8 cellular contexts compared by ENCODE assay signal in the genomic region with DNA sequence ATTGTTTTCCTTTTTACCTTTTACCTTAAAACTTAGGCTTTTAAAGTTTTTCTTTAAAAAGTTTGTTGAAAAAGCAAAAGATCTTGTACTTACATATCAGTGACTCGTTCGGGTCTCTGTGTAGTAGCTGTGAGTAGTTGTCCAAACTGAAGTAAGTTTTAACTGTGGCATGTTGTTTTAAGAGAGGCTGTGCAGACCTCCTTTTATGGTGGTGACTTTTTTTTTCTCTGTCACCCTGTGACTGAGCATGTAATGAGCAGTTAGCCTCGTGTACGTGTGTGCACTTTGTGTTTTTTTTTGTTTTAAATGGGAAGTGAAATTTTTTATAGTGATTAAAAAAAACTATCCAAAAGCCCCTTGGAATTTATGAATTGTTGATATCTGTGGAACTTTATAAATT. TPM values are rescaled to one million over a fixed set of nuclear protein-coding genes. Genes with fewer than 3 reads are reported as not detected.
DNase-seq lines count a peak whose midpoint lies in the region; ATAC-seq and TF ChIP-seq lines count a peak whose summit lies in the region.

GPR183 (minus strand) TSS at position 153 of the 400 bp plus-strand sequence. CDS start 11,254 bp downstream, outside the sequence.

- peak; percentile 45 for ATAC-seq in activated CD4-positive, alpha-beta T cell treated with anti-CD3 and anti-CD28 coated beads for 36 hours
- ATAC-seq in HG02938 (IDR thresholded peaks at IDR 0.05; ENCODE audit: unreplicated experiment): peak; percentile 65

- H3K36me3 ChIP-seq in esophagus squamous epithelium: peaks cover 0 to 25% (median 0%) of the 10 kb centered on the region in 3 donors

- H3K4me3 Mint-ChIP-seq in activated CD4-positive, alpha-beta T cell treated with anti-CD3 and anti-CD28 coated beads for 36 hours: peak within 1 kb of the TSS; percentile 85

- peaks cover 10 to 51% (median 13%) of the 10 kb centered on the region in 3 donors for H3K4me1 ChIP-seq in esophagus squamous epithelium

- H3K27me3 Mint-ChIP-seq in activated CD4-positive, alpha-beta T cell treated with anti-CD3 and anti-CD28 coated beads for 36 hours: no peaks in the 10 kb centered on the region

- DNase-seq in activated CD4-positive, alpha-beta T cell treated with anti-CD3 and anti-CD28 coated beads for 36 hours: peak; percentile 36
- no peak for DNase-seq in activated CD4-positive, alpha-beta T cell treated with anti-CD3 and anti-CD28 coated beads, Interleukin-2, amount 50 U/mL, for 4 hours
- DNase-seq in RPMI7951 (ENCODE audit: low read depth): peak; percentile 67
- no peak for DNase-seq in esophagus squamous epithelium (lab: John Stamatoyannopoulos, UW)
- peak; percentile 73 for DNase-seq in renal cortical epithelial cell (ENCODE audit: low read depth)
- DNase-seq in NK-92 treated with Interleukin-12 subunit alpha and Interleukin-12 subunit beta, amount 100 ng/mL, for 24 hours (lab: John Stamatoyannopoulos, UW): no peak
- DNase-seq in NCI-H748 (lab: John Stamatoyannopoulos, UW; ENCODE audit: unreplicated experiment): no peak

- POLR2A ChIA-PET in activated CD4-positive, alpha-beta T cell treated with anti-CD3 and anti-CD28 coated beads for 36 hours (lab: Charles Lee): interaction anchor here (0.7 to 4.6 kb wide), 8 partner anchors 9 to 127 kb away, joined by 3 to 28 read pairs (median 16); no protein-coding TSS in a partner anchor

- 52 to 58% methylated on average over 4 of the region's 4 CpGs for WGBS in esophagus squamous epithelium, 2 donors

- no peaks in the 10 kb centered on the region for H3K9me3 ChIP-seq in esophagus squamous epithelium

- H3K27ac ChIP-seq in esophagus squamous epithelium: peak within 1 kb of the TSS; percentile 55 to 88 (median 76)

- TF ChIP-seq CTCF in esophagus squamous epithelium (IDR thresholded peaks at IDR 0.05): no peak

- no peaks in the 10 kb centered on the region for H3K27me3 ChIP-seq in esophagus squamous epithelium

- TF ChIP-seq POLR2A in esophagus squamous epithelium (IDR thresholded peaks at IDR 0.05): peak in 3 of 4 donors; percentile 22 to 87 (median 67)

- CTCF ChIA-PET in activated CD4-positive, alpha-beta T cell treated with anti-CD3 and anti-CD28 coated beads for 36 hours (lab: Charles Lee): interaction anchor here (0.6 to 8.7 kb wide), 14 partner anchors 9 to 129 kb away, joined by 3 to 99 read pairs (median 5); partner anchors contain the start of genes GPR18 and UBAC2

- intact Hi-C loops in activated CD4-positive, alpha-beta T cell treated with anti-CD3 and anti-CD28 coated beads for 36 hours (cut with DNase I, micrococcal nuclease): loop anchor here (1.0 to 5.0 kb wide), 10 partner anchors 8 to 190 kb away; partner anchors contain the start of gene UBAC2 (in 1 of the 2)
- intact Hi-C loops in esophagus squamous epithelium (cut with DNase I): no loop called here

- H3K4me3 ChIP-seq in esophagus squamous epithelium: peak within 1 kb of the TSS in 3 of 4 donors; percentile 25 to 49 (median 32)

- peaks cover 55% of the 10 kb centered on the region for H3K36me3 Mint-ChIP-seq in activated CD4-positive, alpha-beta T cell treated with anti-CD3 and anti-CD28 coated beads for 36 hours (ENCODE audit: low read depth)

- H3K4me1 Mint-ChIP-seq in activated CD4-positive, alpha-beta T cell treated with anti-CD3 and anti-CD28 coated beads for 36 hours: peaks cover 73% of the 10 kb centered on the region

- H3K9me3 Mint-ChIP-seq in activated CD4-positive, alpha-beta T cell treated with anti-CD3 and anti-CD28 coated beads for 36 hours (ENCODE audit: low read depth): no peaks in the 10 kb centered on the region

- H3K27ac Mint-ChIP-seq in activated CD4-positive, alpha-beta T cell treated with anti-CD3 and anti-CD28 coated beads for 36 hours: peak within 1 kb of the TSS; percentile 98

RNA-seq across cellular contexts. Expression of gene GPR183, which starts in this region (rescaled TPM):
- total RNA-seq in activated CD4-positive, alpha-beta T cell treated with anti-CD3 and anti-CD28 coated beads for 36 hours: 10 to 100 TPM; 50.3 to 51.9 TPM
- total RNA-seq in RPMI7951 (2014; rRNA removed; shearing (Covaris generic)): 4.9 and 5.1 TPM in 2 replicates
- total RNA-seq in esophagus squamous epithelium (1 to 10 TPM in 3 of 4 donors, under 1 TPM in 1; 0.53 to 9.5 (median 3.2) TPM), renal cortical epithelial cell (not detected in 2 replicates)

Comparison
In these comparisons a context has a peak if more than half of its experiments do, and no peak if none do; other contexts are left out.
1. DNase-seq: peak in activated CD4-positive, alpha-beta T cell treated with anti-CD3 and anti-CD28 coated beads for 36 hours (single experiment) and RPMI7951 (single experiment); none in activated CD4-positive, alpha-beta T cell treated with anti-CD3 and anti-CD28 coated beads, Interleukin-2, amount 50 U/mL, for 4 hours (0 of 2), esophagus squamous epithelium (single experiment), NK-92 treated with Interleukin-12 subunit alpha and Interleukin-12 subunit beta, amount 100 ng/mL, for 24 hours (single experiment) and NCI-H748 (single experiment).
2. Peak in DNase-seq in renal cortical epithelial cell; RNA of the gene not detected or under 1 TPM.